2 cellular contexts compared by ENCODE assay signal in the genomic region with DNA sequence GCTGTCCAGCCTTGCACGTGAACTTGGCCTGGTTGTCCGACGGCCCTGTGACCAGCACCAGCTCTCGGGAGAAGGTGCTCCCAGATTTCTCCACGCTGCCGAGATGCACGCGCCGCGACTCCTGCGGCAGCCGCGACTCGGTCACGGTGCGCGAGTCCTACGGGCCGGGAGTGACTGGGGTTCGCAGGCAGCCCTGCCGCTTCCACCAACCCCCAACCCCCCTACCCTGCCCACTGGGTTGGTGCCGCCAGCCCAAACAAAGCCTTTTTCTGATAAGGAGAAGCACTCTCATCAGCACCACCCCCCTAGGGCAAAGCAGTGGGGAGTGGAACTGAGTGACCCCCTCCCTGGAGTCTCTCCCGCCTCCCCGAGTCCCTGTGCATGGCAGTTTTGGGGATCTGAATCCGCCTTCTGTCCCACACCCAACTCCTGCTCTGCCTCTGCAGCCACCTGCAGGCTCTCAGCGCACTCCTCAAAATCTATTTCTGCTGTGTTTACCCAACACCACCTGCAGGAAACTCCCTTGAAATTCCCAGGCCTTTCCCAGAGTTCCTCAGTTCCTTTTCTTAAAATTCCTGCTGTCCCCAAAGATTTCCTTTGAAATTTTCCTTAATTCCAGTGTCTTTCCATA.
TF ChIP-seq lines count a peak whose summit lies in the region.

No MANE protein-coding gene starts in this region.

TF ChIP-seq in A549, 52 proteins besides CTCF, POLR2A, EP300 and RAD21:
- TF ChIP-seq, protein P1, sequence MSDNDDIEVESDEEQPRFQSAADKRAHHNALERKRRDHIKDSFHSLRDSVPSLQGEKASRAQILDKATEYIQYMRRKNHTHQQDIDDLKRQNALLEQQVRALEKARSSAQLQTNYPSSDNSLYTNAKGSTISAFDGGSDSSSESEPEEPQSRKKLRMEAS (IDR thresholded peaks at IDR 0.05), result peak; percentile 46
- TF ChIP-seq ZNF302 (CRISPR knock-in tag; IDR thresholded peaks at IDR 0.05) (no peak), KDM5A (IDR thresholded peaks at IDR 0.05) (no peak), RARB (CRISPR knock-in tag; IDR thresholded peaks at IDR 0.05) (no peak), SMC3 (IDR thresholded peaks at IDR 0.05) (no peak), RNF2 (IDR thresholded peaks at IDR 0.05; ENCODE audit: borderline replicate concordance, low read depth) (peak; percentile 50; the same call in 1 of the 2 replicates), CBX8 (IDR thresholded peaks at IDR 0.05) (no peak), RCOR1 (IDR thresholded peaks at IDR 0.05; ENCODE audit: low read depth, low read length) (no peak), FOXS1 (CRISPR knock-in tag; IDR thresholded peaks at IDR 0.05) (no peak), SREBF2 (IDR thresholded peaks at IDR 0.05) (no peak), BHLHE40 (IDR thresholded peaks at IDR 0.05; ENCODE audit: low read depth, low read length) (no peak), CHD2 (IDR thresholded peaks at IDR 0.05; ENCODE audit: low read length, partially characterized antibody) (no peak)
- TF ChIP-seq, protein P2, sequence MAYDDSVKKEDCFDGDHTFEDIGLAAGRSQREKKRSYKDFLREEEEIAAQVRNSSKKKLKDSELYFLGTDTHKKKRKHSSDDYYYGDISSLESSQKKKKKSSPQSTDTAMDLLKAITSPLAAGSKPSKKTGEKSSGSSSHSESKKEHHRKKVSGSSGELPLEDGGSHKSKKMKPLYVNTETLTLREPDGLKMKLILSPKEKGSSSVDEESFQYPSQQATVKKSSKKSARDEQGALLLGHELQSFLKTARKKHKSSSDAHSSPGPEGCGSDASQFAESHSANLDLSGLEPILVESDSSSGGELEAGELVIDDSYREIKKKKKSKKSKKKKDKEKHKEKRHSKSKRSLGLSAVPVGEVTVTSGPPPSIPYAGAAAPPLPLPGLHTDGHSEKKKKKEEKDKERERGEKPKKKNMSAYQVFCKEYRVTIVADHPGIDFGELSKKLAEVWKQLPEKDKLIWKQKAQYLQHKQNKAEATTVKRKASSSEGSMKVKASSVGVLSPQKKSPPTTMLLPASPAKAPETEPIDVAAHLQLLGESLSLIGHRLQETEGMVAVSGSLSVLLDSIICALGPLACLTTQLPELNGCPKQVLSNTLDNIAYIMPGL (CRISPR knock-in tag; IDR thresholded peaks at IDR 0.05; ENCODE audit: borderline replicate concordance), result no peak
- TF ChIP-seq, protein P3, sequence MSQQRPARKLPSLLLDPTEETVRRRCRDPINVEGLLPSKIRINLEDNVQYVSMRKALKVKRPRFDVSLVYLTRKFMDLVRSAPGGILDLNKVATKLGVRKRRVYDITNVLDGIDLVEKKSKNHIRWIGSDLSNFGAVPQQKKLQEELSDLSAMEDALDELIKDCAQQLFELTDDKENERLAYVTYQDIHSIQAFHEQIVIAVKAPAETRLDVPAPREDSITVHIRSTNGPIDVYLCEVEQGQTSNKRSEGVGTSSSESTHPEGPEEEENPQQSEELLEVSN (IDR thresholded peaks at IDR 0.05; ENCODE audit: borderline replicate concordance, low read depth), result peak; percentile 59; the same call in 1 of the 2 replicates
- TF ChIP-seq, protein P4, sequence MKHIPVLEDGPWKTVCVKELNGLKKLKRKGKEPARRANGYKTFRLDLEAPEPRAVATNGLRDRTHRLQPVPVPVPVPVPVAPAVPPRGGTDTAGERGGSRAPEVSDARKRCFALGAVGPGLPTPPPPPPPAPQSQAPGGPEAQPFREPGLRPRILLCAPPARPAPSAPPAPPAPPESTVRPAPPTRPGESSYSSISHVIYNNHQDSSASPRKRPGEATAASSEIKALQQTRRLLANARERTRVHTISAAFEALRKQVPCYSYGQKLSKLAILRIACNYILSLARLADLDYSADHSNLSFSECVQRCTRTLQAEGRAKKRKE (CRISPR knock-in tag; IDR thresholded peaks at IDR 0.05; ENCODE audit: low read depth), result no peak

TF ChIP-seq in HCT116, 20 proteins besides CTCF, POLR2A, EP300 and RAD21:
- TF ChIP-seq, protein P5, sequence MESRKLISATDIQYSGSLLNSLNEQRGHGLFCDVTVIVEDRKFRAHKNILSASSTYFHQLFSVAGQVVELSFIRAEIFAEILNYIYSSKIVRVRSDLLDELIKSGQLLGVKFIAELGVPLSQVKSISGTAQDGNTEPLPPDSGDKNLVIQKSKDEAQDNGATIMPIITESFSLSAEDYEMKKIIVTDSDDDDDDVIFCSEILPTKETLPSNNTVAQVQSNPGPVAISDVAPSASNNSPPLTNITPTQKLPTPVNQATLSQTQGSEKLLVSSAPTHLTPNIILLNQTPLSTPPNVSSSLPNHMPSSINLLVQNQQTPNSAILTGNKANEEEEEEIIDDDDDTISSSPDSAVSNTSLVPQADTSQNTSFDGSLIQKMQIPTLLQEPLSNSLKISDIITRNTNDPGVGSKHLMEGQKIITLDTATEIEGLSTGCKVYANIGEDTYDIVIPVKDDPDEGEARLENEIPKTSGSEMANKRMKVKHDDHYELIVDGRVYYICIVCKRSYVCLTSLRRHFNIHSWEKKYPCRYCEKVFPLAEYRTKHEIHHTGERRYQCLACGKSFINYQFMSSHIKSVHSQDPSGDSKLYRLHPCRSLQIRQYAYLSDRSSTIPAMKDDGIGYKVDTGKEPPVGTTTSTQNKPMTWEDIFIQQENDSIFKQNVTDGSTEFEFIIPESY (IDR thresholded peaks at IDR 0.05; ENCODE audit: extremely low read depth, insufficient replicate concordance, low read length), result no peak
- TF ChIP-seq, protein P1 (IDR thresholded peaks at IDR 0.05), result peak; percentile 71
